19 cellular contexts compared by ENCODE assay signal in genomic region chr16:56300901-56301351, GRCh38.
DNase-seq lines count a peak whose midpoint lies in the region; ATAC-seq and TF ChIP-seq lines count a peak whose summit lies in the region.
"Had no signal": no experiment of that assay in that cellular context is flagged by ENCODE, and none has a peak within 500 bp of the region (broad histone marks: within the 10 kb centered on the region; RNA-seq: fewer than 3 reads in every experiment).

No MANE protein-coding gene starts in this region.

- H3K36me3 ChIP-seq in osteoblast (ENCODE audit: insufficient read depth, low read length) = no peaks in the 10 kb centered on the region
- H3K36me3 ChIP-seq: ascending aorta, lower lobe of right lung, pancreas had no signal

- TF ChIP-seq CTCF in AG10803 (conservative IDR thresholded peaks at IDR 0.05; ENCODE audit: low read length) (no peak), osteoblast (IDR thresholded peaks at IDR 0.05; ENCODE audit: extremely low read depth, low read depth, low read length) (no peak)

- ATAC-seq in HG03520 (IDR thresholded peaks at IDR 0.05; ENCODE audit: unreplicated experiment) = no peak
- ATAC-seq in HG03095 (IDR thresholded peaks at IDR 0.05; ENCODE audit: unreplicated experiment) = no peak

- H3K4me3 ChIP-seq in AG10803 (ENCODE audit: low read length) (no peak overlapping the region), osteoblast (ENCODE audit: insufficient read depth, low read length) (peak overlapping the region; percentile 30)
- H3K4me3 ChIP-seq: ascending aorta, lower lobe of right lung, pancreas, smooth muscle cell had no signal

- peaks cover 11% of the 10 kb centered on the region for H3K4me1 ChIP-seq in osteoblast (ENCODE audit: insufficient read depth, low read length)
- H3K4me1 ChIP-seq: ascending aorta, pancreas had no signal

- no peaks in the 10 kb centered on the region for H3K9me3 ChIP-seq in osteoblast (ENCODE audit: low read depth, low read length)
- H3K9me3 ChIP-seq: ascending aorta, lower lobe of right lung, pancreas had no signal

- DNase-seq in AG10803 (ENCODE audit: low read depth) (peak; percentile 53), M059J (ENCODE audit: low read depth) (peak; percentile 84), osteoblast (ENCODE audit: insufficient read length, low spot score, missing footprints) (no peak), COLO829 (ENCODE audit: low spot score) (no peak), LoVo (ENCODE audit: low spot score) (no peak)
- DNase-seq: activated CD4-positive, alpha-beta T cell treated with anti-CD3 and anti-CD28 coated beads, Interleukin-2, amount 50 U/mL, for 1 hour; activated naive CD4-positive, alpha-beta T cell treated with Interleukin-2 at 50 U/mL for 16 hours; DMS153; GOT3; lower lobe of right lung; NCI-H187; NCI-H446 treated with DMSO at 0.1 percent for 48 hours; NK-92 treated with Interleukin-12 subunit alpha and Interleukin-12 subunit beta, amount 100 ng/mL, for 24 hours; pancreas had no signal

- H3K27ac ChIP-seq in cingulate gyrus (ENCODE audit: low read depth, low read length) (peak overlapping the region; percentile 99), osteoblast (ENCODE audit: low read depth, low read length) (no peak overlapping the region)
- H3K27ac ChIP-seq: ascending aorta, lower lobe of right lung, pancreas had no signal

- peaks cover 14% of the 10 kb centered on the region for H3K27me3 ChIP-seq in osteoblast (ENCODE audit: insufficient read depth, low read length)
- H3K27me3 ChIP-seq: ascending aorta, pancreas had no signal

- H2AFZ ChIP-seq in osteoblast (ENCODE audit: low read length) = peak overlapping the region; percentile 29

- peak overlapping the region; percentile 32 for H3K4me2 ChIP-seq in osteoblast (ENCODE audit: insufficient read depth, low read length)
- H3K4me2 ChIP-seq: smooth muscle cell had no signal

- H3K79me2 ChIP-seq in osteoblast (ENCODE audit: insufficient read depth, low read length) = no peaks in the 10 kb centered on the region

- H4K20me1 ChIP-seq in osteoblast (ENCODE audit: insufficient read depth, low read length) = no peaks in the 10 kb centered on the region

Comparison
In these comparisons a context has a peak if more than half of its experiments do, and no peak if none do; other contexts are left out.
1. DNase-seq: peak in AG10803 (single experiment) and M059J (single experiment); none in osteoblast (single experiment), COLO829 (single experiment) and LoVo (single experiment).